ENCODE assay signal across 9 cellular contexts in the genomic region with DNA sequence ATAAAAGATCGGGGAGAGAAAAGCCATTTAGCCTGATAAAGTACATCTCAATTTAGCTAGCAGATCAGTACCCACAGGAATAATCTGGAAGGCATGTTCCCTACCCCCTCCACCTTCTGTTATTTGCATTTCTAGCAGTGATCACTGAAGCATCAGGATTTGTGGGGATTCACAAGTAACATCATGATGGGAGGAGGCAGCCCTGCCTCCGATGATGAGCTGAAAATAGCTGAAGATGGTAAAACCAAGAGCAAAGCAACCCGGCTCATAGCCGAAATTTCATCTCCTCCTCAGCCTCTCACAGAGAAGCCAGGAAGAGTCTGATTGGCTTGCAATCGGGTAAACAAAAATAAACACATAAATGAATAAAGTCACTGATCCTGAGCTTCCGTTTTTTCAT. TPM values are rescaled to one million over a fixed set of nuclear protein-coding genes. Genes with fewer than 3 reads are reported as not detected.
DNase-seq lines count a peak whose midpoint lies in the region; ATAC-seq lines count a peak whose summit lies in the region.
"Had no signal": no experiment of that assay in that cellular context is flagged by ENCODE, and none has a peak within 500 bp of the region (broad histone marks: within the 10 kb centered on the region; RNA-seq: fewer than 3 reads in every experiment).

No MANE protein-coding gene starts in this region.

- H3K27ac Mint-ChIP-seq in activated CD4-positive, alpha-beta T cell treated with anti-CD3 and anti-CD28 coated beads, Interleukin-2, amount 10 ng/mL, durations not matched to agents 24 days and 14 days: peak overlapping the region; percentile 50

- H3K27me3 Mint-ChIP-seq in activated CD4-positive, alpha-beta T cell treated with anti-CD3 and anti-CD28 coated beads, Interleukin-2, amount 10 ng/mL, durations not matched to agents 24 days and 14 days: peaks cover 12% of the 10 kb centered on the region

- H3K27ac ChIP-seq in cingulate gyrus (ENCODE audit: low read depth, low read length): peak overlapping the region; percentile 80

- H3K9me3 Mint-ChIP-seq in activated CD4-positive, alpha-beta T cell treated with anti-CD3 and anti-CD28 coated beads, Interleukin-2, amount 10 ng/mL, durations not matched to agents 24 days and 14 days: peaks cover 9% of the 10 kb centered on the region

- H3K4me3 Mint-ChIP-seq in activated CD4-positive, alpha-beta T cell treated with anti-CD3 and anti-CD28 coated beads, Interleukin-2, amount 10 ng/mL, durations not matched to agents 24 days and 14 days: peak overlapping the region; percentile 91

- intact Hi-C loops in activated CD4-positive, alpha-beta T cell treated with anti-CD3 and anti-CD28 coated beads, Interleukin-2, amount 10 ng/mL, durations not matched to agents 24 days and 14 days (cut with micrococcal nuclease): loop anchor here (5.0 to 10.0 kb wide), 3 partner anchors 53 to 856 kb away; partner anchors contain the start of gene RNF187

- peaks cover 52% of the 10 kb centered on the region for H3K4me1 Mint-ChIP-seq in activated CD4-positive, alpha-beta T cell treated with anti-CD3 and anti-CD28 coated beads, Interleukin-2, amount 10 ng/mL, durations not matched to agents 24 days and 14 days

- ATAC-seq in HG03025 (IDR thresholded peaks at IDR 0.05; ENCODE audit: low FRiP score, unreplicated experiment): no peak
- ATAC-seq in GM21423 (IDR thresholded peaks at IDR 0.05; ENCODE audit: unreplicated experiment): no peak

- DNase-seq in activated CD4-positive, alpha-beta T cell treated with anti-CD3 and anti-CD28 coated beads, Interleukin-2, amount 10 ng/mL, durations not matched to agents 24 days and 14 days: no peak
- DNase-seq in activated CD4-positive, alpha-beta T cell treated with anti-CD3 and anti-CD28 coated beads for 1 hour: no peak
- DNase-seq in NCI-H526 treated with DMSO at 0.1 percent for 48 hours (lab: John Stamatoyannopoulos, UW): peak; percentile 23
- peak; percentile 65 for DNase-seq in putamen (ENCODE audit: low spot score)
- DNase-seq in LoVo (ENCODE audit: low spot score): no peak
- DNase-seq: NCI-H748 treated with DMSO at 0.1 percent for 48 hours had no signal

- peaks cover 22% of the 10 kb centered on the region for H3K36me3 Mint-ChIP-seq in activated CD4-positive, alpha-beta T cell treated with anti-CD3 and anti-CD28 coated beads, Interleukin-2, amount 10 ng/mL, durations not matched to agents 24 days and 14 days (ENCODE audit: low read depth)

RNA-seq across cellular contexts. Expression of gene CCSAP, which starts 2.4 kb away (rescaled TPM):
- total RNA-seq in activated CD4-positive, alpha-beta T cell treated with anti-CD3 and anti-CD28 coated beads, Interleukin-2, amount 10 ng/mL, durations not matched to agents 24 days and 14 days: 12.3 and 12.6 TPM in 2 replicates

Comparison
In these comparisons a context has a peak if more than half of its experiments do, and no peak if none do; other contexts are left out.
1. DNase-seq: peak in NCI-H526 treated with DMSO at 0.1 percent for 48 hours (single experiment) and putamen (single experiment); none in activated CD4-positive, alpha-beta T cell treated with anti-CD3 and anti-CD28 coated beads, Interleukin-2, amount 10 ng/mL, durations not matched to agents 24 days and 14 days (single experiment), activated CD4-positive, alpha-beta T cell treated with anti-CD3 and anti-CD28 coated beads for 1 hour (single experiment) and LoVo (single experiment).